Comparison of ENCODE assay signal across 1 cellular context in genomic region chr22:45777046-45777851, GRCh38.
TF ChIP-seq lines count a peak whose summit lies in the region.

No MANE protein-coding gene starts in this region.

TF ChIP-seq in IMR-90, 13 proteins besides CTCF, POLR2A, EP300 and RAD21 (continued from another document):
- TF ChIP-seq RCOR1 (IDR thresholded peaks at IDR 0.05; ENCODE audit: insufficient replicate concordance, low read length) (no peak), USF2 (IDR thresholded peaks at IDR 0.05; ENCODE audit: low read depth, low read length) (no peak), MAFK (IDR thresholded peaks at IDR 0.05; ENCODE audit: low read depth, low read length) (no peak)
TF ChIP-seq in IMR-90: peak in this region for 0.
